Comparison of ENCODE assay signal across 19 cellular contexts in the genomic region with DNA sequence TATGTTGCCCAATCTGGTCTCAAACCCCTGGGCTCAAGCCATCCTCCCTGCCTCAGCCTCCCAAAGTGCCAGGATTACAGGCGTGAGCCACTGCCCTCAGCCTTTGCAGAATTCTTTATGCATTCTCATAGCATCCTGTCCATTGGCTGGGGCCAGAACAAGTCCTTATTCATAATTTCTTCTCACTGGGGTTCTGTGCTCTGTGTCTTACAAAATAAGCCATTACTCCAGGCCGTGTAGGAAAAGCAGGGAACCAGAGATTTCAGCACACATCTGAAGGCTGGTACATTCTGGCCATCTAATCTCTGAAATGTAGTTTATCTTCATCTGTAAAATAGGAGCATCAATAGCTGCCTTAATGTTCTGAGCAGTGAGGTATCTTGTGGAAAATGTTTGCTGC. TPM values are rescaled to one million over a fixed set of nuclear protein-coding genes. Genes with fewer than 3 reads are reported as not detected.
DNase-seq lines count a peak whose midpoint lies in the region; ATAC-seq and FAIRE-seq lines count a peak whose summit lies in the region.
"Had no signal": no experiment of that assay in that cellular context is flagged by ENCODE, and none has a peak within 500 bp of the region (broad histone marks: within the 10 kb centered on the region; RNA-seq: fewer than 3 reads in every experiment).

No MANE protein-coding gene starts in this region.

- H3K27ac Mint-ChIP-seq in activated T-helper 17 cell treated with anti-CD3 and anti-CD28 coated beads, Interleukin-2, amount 50 U/mL, for 72 hours, result peak overlapping the region; percentile 36
- H3K27ac Mint-ChIP-seq: B cell; CD8-positive, alpha-beta T cell; HFFc6 had no signal

- no peaks in the 10 kb centered on the region for H3K4me1 Mint-ChIP-seq in activated T-helper 17 cell treated with anti-CD3 and anti-CD28 coated beads, Interleukin-2, amount 50 U/mL, for 72 hours
- H3K4me1 Mint-ChIP-seq: B cell had no signal

- no peaks in the 10 kb centered on the region for H3K9me3 Mint-ChIP-seq in activated T-helper 17 cell treated with anti-CD3 and anti-CD28 coated beads, Interleukin-2, amount 50 U/mL, for 72 hours
- H3K9me3 Mint-ChIP-seq: CD8-positive, alpha-beta T cell; HFFc6 had no signal

- DNase-seq in medulla oblongata (ENCODE audit: extremely low spot score) (peak; percentile 46), pons (ENCODE audit: low spot score) (peak; percentile 81), urothelium cell line (ENCODE audit: low spot score) (no peak), MV-4-11 (lab: John Stamatoyannopoulos, UW) (no peak)
- no peak for DNase-seq in stimulated activated CD4-positive, alpha-beta T cell treated with anti-CD3 and anti-CD28 coated beads, Interleukin-4, amount 100 ng/mL, for 1 hour
- DNase-seq: 8988T; Calu3; CD8-positive, alpha-beta T cell; DMS79 treated with DMSO at 0.1 percent for 48 hours; GF-D8; GOT3; H7; HFFc6 had no signal

- H3K4me3 Mint-ChIP-seq in activated T-helper 17 cell treated with anti-CD3 and anti-CD28 coated beads, Interleukin-2, amount 50 U/mL, for 72 hours, result no peak overlapping the region
- H3K4me3 Mint-ChIP-seq: B cell; CD8-positive, alpha-beta T cell; HFFc6 had no signal

- FAIRE-seq in urothelium cell line (lab: Jason Lieb, UNC), result peak; percentile 89

- no peaks in the 10 kb centered on the region for H3K27me3 Mint-ChIP-seq in activated T-helper 17 cell treated with anti-CD3 and anti-CD28 coated beads, Interleukin-2, amount 50 U/mL, for 72 hours

- no peak for ATAC-seq in activated T-helper 17 cell treated with anti-CD3 and anti-CD28 coated beads, Interleukin-2, amount 50 U/mL, for 72 hours (replicated peaks)
- no peak for ATAC-seq in esophagus mucosa
- ATAC-seq: CD8-positive, alpha-beta T cell; HCT116 had no signal

- H3K36me3 Mint-ChIP-seq in activated T-helper 17 cell treated with anti-CD3 and anti-CD28 coated beads, Interleukin-2, amount 50 U/mL, for 72 hours (ENCODE audit: low read depth), result no peaks in the 10 kb centered on the region

RNA-seq across cellular contexts. Expression of a gene that starts 10.3 kb away (rescaled TPM):
- not detected for total RNA-seq in activated T-helper 17 cell treated with anti-CD3 and anti-CD28 coated beads, Interleukin-2, amount 50 U/mL, for 72 hours
- not detected for total RNA-seq in esophagus mucosa
- total RNA-seq: A673, Calu3, H7, HFFc6, HT1080 had no signal

RNA-seq across cellular contexts. Expression of a gene that starts 28.2 kb away (rescaled TPM):
- total RNA-seq in activated T-helper 17 cell treated with anti-CD3 and anti-CD28 coated beads, Interleukin-2, amount 50 U/mL, for 72 hours, result 100 to 1,000 TPM in 1 of 2 donors, 10 to 100 TPM in 1; 58.5 to 133 TPM
- 66.9 TPM for total RNA-seq in esophagus mucosa

Comparison
In these comparisons a context has a peak if more than half of its experiments do, and no peak if none do; other contexts are left out.
1. DNase-seq: peak in medulla oblongata (single experiment) and pons (single experiment); none in urothelium cell line (single experiment), MV-4-11 (single experiment) and stimulated activated CD4-positive, alpha-beta T cell treated with anti-CD3 and anti-CD28 coated beads, Interleukin-4, amount 100 ng/mL, for 1 hour (single experiment).